Comparison of ENCODE assay signal across 19 cellular contexts in the genomic region with DNA sequence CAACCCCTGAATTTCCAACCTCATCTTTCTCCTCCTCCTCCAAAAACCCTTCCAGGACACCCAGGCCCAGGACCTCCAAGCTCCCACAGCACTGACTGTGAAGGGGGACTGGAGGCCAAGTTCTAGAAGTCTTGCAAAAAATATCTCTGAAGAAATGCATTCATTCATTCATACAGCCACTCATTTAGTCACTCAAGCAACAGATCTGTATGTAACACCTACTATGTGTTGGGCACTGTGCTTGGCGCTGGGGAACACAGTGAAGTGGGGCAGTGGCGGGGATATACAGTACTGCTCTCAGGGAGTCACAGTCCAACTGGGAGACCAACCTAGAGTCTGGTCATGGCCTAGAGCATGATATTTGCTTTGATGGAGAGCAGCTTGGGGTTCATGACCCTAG. TPM values are rescaled to one million over a fixed set of nuclear protein-coding genes. Genes with fewer than 3 reads are reported as not detected.
A peak's percentile ranks its signal among the peaks of the same experiment; 100 is the strongest.
DNase-seq lines count a peak whose midpoint lies in the region; ATAC-seq and TF ChIP-seq lines count a peak whose summit lies in the region.
"Had no signal": no experiment of that assay in that cellular context is flagged by ENCODE, and none has a peak within 500 bp of the region (broad histone marks: within the 10 kb centered on the region; RNA-seq: fewer than 3 reads in every experiment).

No MANE protein-coding gene starts in this region.

- CTCF ChIA-PET in activated CD4-positive, alpha-beta memory T cell treated with anti-CD3 and anti-CD28 coated beads for 36 hours (lab: Charles Lee): interaction anchor here (3.0 kb wide), 1 partner anchor 27 kb away, joined by 23 read pairs; no protein-coding TSS in a partner anchor

- H3K36me3 ChIP-seq in left lung: no peaks in the 10 kb centered on the region
- H3K36me3 ChIP-seq in stomach: no peaks in the 10 kb centered on the region
- H3K36me3 ChIP-seq: neural progenitor cell had no signal

- peak overlapping the region; percentile 43 to 74 for H3K4me3 Mint-ChIP-seq in activated T-cell treated with anti-CD3 and anti-CD28 coated beads, Interleukin-2, amount 50 U/mL, for 72 hours
- H3K4me3 Mint-ChIP-seq in activated CD4-positive, alpha-beta memory T cell treated with anti-CD3 and anti-CD28 coated beads for 36 hours: no peak overlapping the region
- H3K4me3 Mint-ChIP-seq: neural progenitor cell had no signal

- intact Hi-C loops in activated CD4-positive, alpha-beta memory T cell treated with anti-CD3 and anti-CD28 coated beads for 36 hours (cut with micrococcal nuclease): loop anchor here (5.0 kb wide), 1 partner anchor 64 kb away; no protein-coding TSS in a partner anchor
- intact Hi-C loops in left lung (cut with DNase I) (no loop called here), stomach (cut with DNase I; ENCODE audit: low total_unique reads) (no loop called here)

- H3K27ac ChIP-seq in left lung: peak overlapping the region; percentile 37 to 98
- H3K27ac ChIP-seq in stomach: peak overlapping the region; percentile 32 to 84 (median 63)
- H3K27ac ChIP-seq: KMS-11, neural progenitor cell had no signal

- H3K27me3 ChIP-seq in left lung (no peaks in the 10 kb centered on the region), stomach (peaks cover 0 to 6% (median 0%) of the 10 kb centered on the region in 3 donors)
- H3K27me3 ChIP-seq: neural progenitor cell had no signal

- no peak for TF ChIP-seq CTCF in left lung (IDR thresholded peaks at IDR 0.05)
- no peak for TF ChIP-seq CTCF in stomach (IDR thresholded peaks at IDR 0.05)

- H3K27me3 Mint-ChIP-seq in activated T-cell treated with anti-CD3 and anti-CD28 coated beads, Interleukin-2, amount 50 U/mL, for 72 hours (ENCODE audit: low read depth): no peaks in the 10 kb centered on the region
- H3K27me3 Mint-ChIP-seq in activated CD4-positive, alpha-beta memory T cell treated with anti-CD3 and anti-CD28 coated beads for 36 hours: no peaks in the 10 kb centered on the region

- DNase-seq in activated T-cell treated with anti-CD3 and anti-CD28 coated beads, Interleukin-2, amount 50 U/mL, for 72 hours: no peak
- DNase-seq in activated T-cell treated with anti-CD3 and anti-CD28 coated beads for 4 hours (no peak), left lung (peak in 1 of 2 donors; percentile 20), stomach (no peak), hippocampal formation (lab: John Stamatoyannopoulos, UW) (no peak), amniotic stem cell (lab: John Stamatoyannopoulos, UW) (no peak)
- no peak for DNase-seq in activated CD4-positive, alpha-beta memory T cell treated with anti-CD3 and anti-CD28 coated beads for 36 hours
- no peak for DNase-seq in stimulated activated CD4-positive, alpha-beta T cell treated with anti-CD3 and anti-CD28 coated beads, Interleukin-15, amount 100 ng/mL, for 24 hours
- DNase-seq: ACHN; activated CD4-positive, CD25-positive, alpha-beta regulatory T cell treated with anti-CD3 and anti-CD28 coated beads, Interleukin-2, amount 50 U/mL, for 72 hours; activated gamma-delta T cell; GOT3; kidney glomerular epithelial cell; NCI-H146; NCI-H510A treated with DMSO at 0.1 percent for 48 hours; substantia nigra; SW 1271 had no signal

- no peak for TF ChIP-seq POLR2A in stomach (IDR thresholded peaks at IDR 0.05)

- H3K9me3 ChIP-seq in left lung: no peaks in the 10 kb centered on the region
- H3K9me3 ChIP-seq in stomach: peaks cover 0 to 4% (median 0%) of the 10 kb centered on the region in 4 donors

- H3K36me3 Mint-ChIP-seq in activated T-cell treated with anti-CD3 and anti-CD28 coated beads, Interleukin-2, amount 50 U/mL, for 72 hours (ENCODE audit: insufficient read depth in 2 of 2): peaks cover 10 to 12% of the 10 kb centered on the region in 2 donors
- peaks cover 9% of the 10 kb centered on the region for H3K36me3 Mint-ChIP-seq in activated CD4-positive, alpha-beta memory T cell treated with anti-CD3 and anti-CD28 coated beads for 36 hours
- H3K36me3 Mint-ChIP-seq: neural progenitor cell had no signal

- no peak for TF ChIP-seq EP300 in stomach (IDR thresholded peaks at IDR 0.05)

- WGBS in stomach, 5 donors: 96 to 100% (median 97%) methylated on average over 2 of the region's 2 CpGs

- peaks cover 0 to 1% of the 10 kb centered on the region in 2 donors for H3K9me3 Mint-ChIP-seq in activated T-cell treated with anti-CD3 and anti-CD28 coated beads, Interleukin-2, amount 50 U/mL, for 72 hours
- H3K9me3 Mint-ChIP-seq in activated CD4-positive, alpha-beta memory T cell treated with anti-CD3 and anti-CD28 coated beads for 36 hours: peaks cover 13% of the 10 kb centered on the region
- H3K9me3 Mint-ChIP-seq: neural progenitor cell had no signal

- peaks cover 12 to 99% of the 10 kb centered on the region in 2 donors for H3K4me1 ChIP-seq in left lung
- peaks cover 12 to 60% (median 22%) of the 10 kb centered on the region in 4 donors for H3K4me1 ChIP-seq in stomach

- peak overlapping the region; percentile 93 for H3K27ac Mint-ChIP-seq in activated T-cell treated with anti-CD3 and anti-CD28 coated beads, Interleukin-2, amount 50 U/mL, for 72 hours
- H3K27ac Mint-ChIP-seq in activated CD4-positive, alpha-beta memory T cell treated with anti-CD3 and anti-CD28 coated beads for 36 hours: peak overlapping the region; percentile 96

- H3K4me3 ChIP-seq in left lung (no peak overlapping the region), stomach (no peak overlapping the region)
- H3K4me3 ChIP-seq: neural progenitor cell had no signal

- ATAC-seq in activated T-cell treated with anti-CD3 and anti-CD28 coated beads, Interleukin-2, amount 50 U/mL, for 72 hours (replicated peaks in 1 of 2): no peak
- ATAC-seq in left lung: no peak

- POLR2A ChIA-PET in activated CD4-positive, alpha-beta memory T cell treated with anti-CD3 and anti-CD28 coated beads for 36 hours (lab: Charles Lee): interaction anchor here (1.2 to 5.9 kb wide), 5 partner anchors 8 to 27 kb away, joined by 3 to 39 read pairs (median 6); no protein-coding TSS in a partner anchor

- H3K4me1 Mint-ChIP-seq in activated T-cell treated with anti-CD3 and anti-CD28 coated beads, Interleukin-2, amount 50 U/mL, for 72 hours (ENCODE audit: low read depth): peaks cover 91% of the 10 kb centered on the region
- H3K4me1 Mint-ChIP-seq in activated CD4-positive, alpha-beta memory T cell treated with anti-CD3 and anti-CD28 coated beads for 36 hours (ENCODE audit: low read depth): peaks cover 91% of the 10 kb centered on the region

RNA-seq across cellular contexts. Expression of gene TNFRSF1B, which starts 15.3 kb away (rescaled TPM):
- total RNA-seq in activated T-cell treated with anti-CD3 and anti-CD28 coated beads, Interleukin-2, amount 50 U/mL, for 72 hours: 100 to 1,000 TPM in 1 of 2 donors, 10 to 100 TPM in 1; 95.4 to 130 TPM
- 100 to 1,000 TPM; 201 to 211 TPM for total RNA-seq in activated CD4-positive, alpha-beta memory T cell treated with anti-CD3 and anti-CD28 coated beads for 36 hours
- total RNA-seq in left lung: 100 to 1,000 TPM in 1 of 2 donors, 10 to 100 TPM in 1; 33.0 to 109 TPM
- total RNA-seq in stomach: 10 to 100 TPM in 4 of 5 donors, 1 to 10 TPM in 1; 7.1 to 24.3 (median 14.9) TPM
- 1 to 10 TPM; 5.4 to 8.4 (median 7.8) TPM for polyA plus RNA-seq in stomach
